In the genomic region with DNA sequence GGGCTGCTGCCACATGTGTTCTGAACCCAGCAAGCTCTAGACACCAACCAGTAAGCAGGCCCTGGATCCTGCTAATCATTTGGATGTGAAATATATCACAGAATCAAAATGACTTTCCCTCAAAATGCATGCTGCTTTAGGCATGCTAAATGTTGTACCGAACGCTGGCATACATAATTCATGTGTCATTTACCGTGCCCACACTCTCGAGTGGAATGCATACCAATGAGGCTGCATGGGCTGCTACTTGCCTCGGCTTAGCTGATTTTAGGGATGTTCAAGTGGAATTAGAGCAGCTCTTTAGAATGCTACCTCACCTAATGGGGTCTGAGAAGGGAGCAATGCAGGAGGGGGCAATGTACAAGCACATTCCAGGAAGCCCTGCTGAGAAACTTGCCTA, we compare ENCODE assay signal across 24 cellular contexts.
DNase-seq lines count a peak whose midpoint lies in the region; ATAC-seq and TF ChIP-seq lines count a peak whose summit lies in the region.
"Had no signal": no experiment of that assay in that cellular context is flagged by ENCODE, and none has a peak within 500 bp of the region (broad histone marks: within the 10 kb centered on the region; RNA-seq: fewer than 3 reads in every experiment).

No MANE protein-coding gene starts in this region.

- WGBS in mammary epithelial cell (ENCODE audit: low coverage, missing lambda C conversion rate): 71% methylated on average over 5 of the region's 5 CpGs

- peaks cover 8% of the 10 kb centered on the region for H3K9me3 ChIP-seq in mammary epithelial cell (replicated peaks; ENCODE audit: insufficient read depth, low read length)
- H3K9me3 ChIP-seq: BE2C had no signal

- H4K20me1 ChIP-seq in mammary epithelial cell (ENCODE audit: insufficient read depth, low read length): no peaks in the 10 kb centered on the region
- H4K20me1 ChIP-seq: BLaER1 had no signal

- CTCF ChIA-PET in mammary epithelial cell (lab: Charles Lee; ENCODE audit: low non-redundant PET): no interaction called here

- in situ Hi-C loops in mammary epithelial cell (cut with MboI; ENCODE audit: low sequenced_read_pairs in 2 of 2): no loop called here

- H3K79me2 ChIP-seq in mammary epithelial cell (ENCODE audit: insufficient read depth, low read length): no peaks in the 10 kb centered on the region

- BruUV-seq in mammary epithelial cell (replicated peaks; lab: Mats Ljungman, UMichigan): no TSS peak

- H3K9ac ChIP-seq in mammary epithelial cell (ENCODE audit: insufficient read depth, low read length): no peak overlapping the region
- H3K9ac ChIP-seq: BLaER1 had no signal

- ATAC-seq in HG03432 (IDR thresholded peaks at IDR 0.05; ENCODE audit: unreplicated experiment): no peak
- ATAC-seq: GM12878 had no signal

- dilution Hi-C loops in mammary epithelial cell (cut with HindIII; ENCODE audit: low sequenced_read_pairs): no loop called here

- no peaks in the 10 kb centered on the region for H3K27me3 ChIP-seq in mammary epithelial cell (ENCODE audit: insufficient read depth, low read length)
- H3K27me3 ChIP-seq: BE2C, BLaER1 had no signal

- no peak overlapping the region for H2AFZ ChIP-seq in mammary epithelial cell (ENCODE audit: low read depth, low read length)

- DNase-seq in astrocyte of the hippocampus (ENCODE audit: low read depth, low spot score) (peak; percentile 41), caudate nucleus (lab: John Stamatoyannopoulos, UW) (peak in 23 of 61 donors; percentile 14 to 82 (median 34)), head of caudate nucleus (peak in 22 of 42 donors; percentile 9 to 80 (median 52)), superior temporal gyrus (ENCODE audit: extremely low spot score) (peak; percentile 29), mammary epithelial cell (no peak), NCI-H446 treated with DMSO at 0.1 percent for 48 hours (lab: John Stamatoyannopoulos, UW) (no peak)
- DNase-seq: 8988T; ACHN; BE2C; C1 segment of cervical spinal cord; CD4-positive, alpha-beta memory T cell; CD4-positive, CD25-positive, alpha-beta regulatory T cell; CD8-positive, alpha-beta memory T cell; COR-L47; DMS 273 treated with DMSO at 0.1 percent for 48 hours; DMS153; DMS53; DMS79; DND-41; EL; GDM1 had no signal

- H3K4me1 ChIP-seq in mammary epithelial cell (ENCODE audit: insufficient read depth, low read length): no peaks in the 10 kb centered on the region
- H3K4me1 ChIP-seq: BE2C had no signal

- H3K36me3 ChIP-seq in mammary epithelial cell (ENCODE audit: insufficient read depth, low read length): no peaks in the 10 kb centered on the region
- H3K36me3 ChIP-seq: BE2C, BLaER1 had no signal

- H3K4me3 ChIP-seq in mammary epithelial cell (replicated peaks in 1 of 3; ENCODE audit: insufficient read depth in 1 of 3, low read depth in 2 of 3, low read length in 3 of 3): no peak overlapping the region
- H3K4me3 ChIP-seq: BLaER1, GM12878 had no signal

- no peak for TF ChIP-seq CTCF in mammary epithelial cell (conservative IDR thresholded peaks at IDR 0.05 in 1 of 2, IDR thresholded peaks at IDR 0.05 in 1 of 2; ENCODE audit: extremely low read depth in 1 of 2, insufficient read depth in 1 of 2, low read depth in 1 of 2, low read length in 2 of 2)

- no peak overlapping the region for H3K4me2 ChIP-seq in mammary epithelial cell (ENCODE audit: insufficient read depth, low read depth, low read length)
- H3K4me2 ChIP-seq: BLaER1 had no signal

- peak overlapping the region; percentile 50 for H3K27ac ChIP-seq in caudate nucleus (ENCODE audit: low read depth, low read length)
- no peak overlapping the region for H3K27ac ChIP-seq in mammary epithelial cell (ENCODE audit: insufficient read depth, low read depth, low read length)
- H3K27ac ChIP-seq: BLaER1 had no signal

- intact Hi-C loops in head of caudate nucleus (cut with DNase I) (no loop called here), mammary epithelial cell (cut with micrococcal nuclease) (no loop called here)

Comparison
In these comparisons a context has a peak if more than half of its experiments do, and no peak if none do; other contexts are left out.
1. DNase-seq: peak in astrocyte of the hippocampus (single experiment), head of caudate nucleus (22 of 42) and superior temporal gyrus (single experiment); none in mammary epithelial cell (single experiment) and NCI-H446 treated with DMSO at 0.1 percent for 48 hours (single experiment).